In the genomic region with DNA sequence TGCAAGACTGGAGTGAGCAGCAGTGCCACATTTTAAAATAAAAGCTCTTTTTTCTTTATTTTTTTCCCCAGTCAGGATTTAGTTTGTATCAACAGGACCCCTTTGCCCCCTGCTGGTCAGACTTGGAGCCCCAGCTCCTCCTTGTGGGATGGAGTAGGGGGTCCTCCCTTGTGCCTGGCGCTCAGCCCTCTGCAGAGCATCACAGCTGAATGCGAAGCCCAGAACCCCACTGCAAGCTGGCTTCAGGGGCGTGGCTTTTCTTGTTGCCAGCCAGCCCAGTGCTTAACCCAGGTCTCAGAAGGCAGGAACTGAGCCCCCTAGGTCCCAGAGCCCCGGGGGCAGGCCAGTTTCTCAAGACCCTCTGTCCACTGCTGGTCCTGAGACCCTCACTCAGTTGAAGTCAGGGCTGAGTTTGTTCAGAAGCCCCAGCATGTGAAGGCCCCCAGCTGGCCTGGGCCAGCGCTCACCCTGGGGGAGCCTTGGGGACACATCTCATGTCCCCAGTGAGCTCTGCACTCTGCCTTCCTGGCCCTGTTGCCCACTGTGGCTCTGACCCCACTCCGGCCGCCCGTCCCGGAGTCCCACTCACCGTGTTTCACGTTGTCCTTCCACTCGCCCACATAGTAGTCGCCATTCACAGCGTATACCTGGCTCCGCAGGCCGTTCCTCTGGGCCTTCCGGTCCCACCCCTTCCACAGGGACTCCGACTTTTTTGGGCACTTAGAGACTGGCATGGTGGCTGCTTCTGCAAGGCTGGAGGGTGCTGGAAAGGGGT, we compare ENCODE assay signal across 8 cellular contexts. TPM values are rescaled to one million over a fixed set of nuclear protein-coding genes. Genes with fewer than 3 reads are reported as not detected.
DNase-seq lines count a peak whose midpoint lies in the region; ATAC-seq, FAIRE-seq and TF ChIP-seq lines count a peak whose summit lies in the region.

No MANE protein-coding gene starts in this region.

- no peaks in the 10 kb centered on the region for H3K27me3 Mint-ChIP-seq in activated naive CD8-positive, alpha-beta T cell treated with anti-CD3 and anti-CD28 coated beads for 36 hours

- H3K36me3 ChIP-seq in keratinocyte (ENCODE audit: control insufficient read depth in 2 of 2, extremely low read depth in 1 of 2, insufficient read depth in 2 of 2, low read length in 2 of 2) = no peaks in the 10 kb centered on the region

- H3K4me1 Mint-ChIP-seq in activated naive CD8-positive, alpha-beta T cell treated with anti-CD3 and anti-CD28 coated beads for 36 hours = peaks cover 51% of the 10 kb centered on the region

- H3K4me3 ChIP-seq in keratinocyte (ENCODE audit: control insufficient read depth in 2 of 3, extremely low read depth in 1 of 3, insufficient read depth in 2 of 3, low read depth in 1 of 3, low read length in 3 of 3) = no peak overlapping the region

- no peak overlapping the region for H3K4me3 Mint-ChIP-seq in activated naive CD8-positive, alpha-beta T cell treated with anti-CD3 and anti-CD28 coated beads for 36 hours

- TF ChIP-seq CTCF in RWPE1 (conservative IDR thresholded peaks at IDR 0.05; ENCODE audit: low read depth) (peak; percentile 48), keratinocyte (optimal IDR thresholded peaks at IDR 0.05 in 1 of 3, IDR thresholded peaks at IDR 0.05 in 1 of 3, conservative IDR thresholded peaks at IDR 0.05 in 1 of 3; ENCODE audit: extremely low read depth in 1 of 3, insufficient read depth in 2 of 3, low read length in 3 of 3) (peak; percentile 54 to 58 (median 58))

- peaks cover 11% of the 10 kb centered on the region for H3K36me3 Mint-ChIP-seq in activated naive CD8-positive, alpha-beta T cell treated with anti-CD3 and anti-CD28 coated beads for 36 hours

- POLR2A ChIA-PET in RWPE1 (lab: Yijun Ruan, JAX; ENCODE audit: low non-redundant PET) = no interaction called here

- peaks cover 16% of the 10 kb centered on the region for H3K4me1 ChIP-seq in keratinocyte (ENCODE audit: control insufficient read depth, extremely low read depth, insufficient read depth, low read length)

- H3K4me2 ChIP-seq in keratinocyte (ENCODE audit: control insufficient read depth, extremely low read depth, insufficient read depth, low read depth, low read length) = no peak overlapping the region

- CTCF ChIA-PET in RWPE1 (lab: Yijun Ruan, JAX) = interaction anchor here (0.5 to 1.5 kb wide), 18 partner anchors 9 to 196 kb away, joined by 3 to 15 read pairs (median 4); no protein-coding TSS in a partner anchor

- DNase-seq in NOMO-1 treated with DMSO at 0.1 percent for 48 hours (lab: John Stamatoyannopoulos, UW; ENCODE audit: unreplicated experiment) = peak; percentile 8
- no peak for DNase-seq in NOMO-1 treated with dmso at 0.1 percent for 144 hours (lab: John Stamatoyannopoulos, UW; ENCODE audit: unreplicated experiment)
- DNase-seq in RWPE1 (ENCODE audit: low spot score) = no peak
- DNase-seq in activated naive CD8-positive, alpha-beta T cell treated with anti-CD3 and anti-CD28 coated beads for 36 hours = peak; percentile 46
- DNase-seq in keratinocyte (ENCODE audit: low read depth, low spot score) = no peak
- peak; percentile 74 for DNase-seq in stimulated activated naive CD8-positive, alpha-beta T cell treated with anti-CD3 and anti-CD28 coated beads, Interleukin-15, Interleukin-2, amounts not matched to agents 100 U/mL and 50 U/mL, for 24 hours
- DNase-seq in COLO829 (ENCODE audit: low spot score) = no peak

- no peaks in the 10 kb centered on the region for H3K79me2 ChIP-seq in keratinocyte (ENCODE audit: control insufficient read depth, insufficient read depth, low read length)

- H3K9me1 ChIP-seq in keratinocyte (ENCODE audit: control insufficient read depth, extremely low read depth, insufficient read depth, low read length) = no peaks in the 10 kb centered on the region

- H3K27me3 ChIP-seq in keratinocyte (ENCODE audit: control insufficient read depth, extremely low read depth, insufficient read depth, low read length) = no peaks in the 10 kb centered on the region

- no peak for FAIRE-seq in keratinocyte (lab: Jason Lieb, UNC)

- H3K9me3 Mint-ChIP-seq in activated naive CD8-positive, alpha-beta T cell treated with anti-CD3 and anti-CD28 coated beads for 36 hours = no peaks in the 10 kb centered on the region

- dilution Hi-C loops in keratinocyte (cut with MboI; ENCODE audit: extremely low pct_ligation_motif_present, low sequenced_read_pairs) = no loop called here

- H3K27ac ChIP-seq in RWPE1 (no peak overlapping the region), keratinocyte (ENCODE audit: control insufficient read depth, insufficient read depth, low read length) (no peak overlapping the region)

- no peak overlapping the region for H3K27ac Mint-ChIP-seq in activated naive CD8-positive, alpha-beta T cell treated with anti-CD3 and anti-CD28 coated beads for 36 hours

- no peaks in the 10 kb centered on the region for H4K20me1 ChIP-seq in keratinocyte (ENCODE audit: control insufficient read depth, extremely low read depth, insufficient read depth, low read length)

- H2AFZ ChIP-seq in keratinocyte (ENCODE audit: control insufficient read depth, low read length) = peak overlapping the region; percentile 8

- ATAC-seq in stimulated activated naive CD8-positive, alpha-beta T cell treated with anti-CD3 and anti-CD28 coated beads, Interleukin-15, Interleukin-2, amounts not matched to agents 100 U/mL and 50 U/mL, for 24 hours = no peak
- no peak for ATAC-seq in HG02884 (IDR thresholded peaks at IDR 0.05; ENCODE audit: unreplicated experiment)

- no peaks in the 10 kb centered on the region for H3K9me3 ChIP-seq in keratinocyte (ENCODE audit: control insufficient read depth, low read depth, low read length)

- H3K9ac ChIP-seq in keratinocyte (ENCODE audit: control insufficient read depth, extremely low read depth, insufficient read depth, low read length) = no peak overlapping the region

RNA-seq across cellular contexts. Expression of a gene that starts 0.5 kb away (rescaled TPM):
- 1 to 10 TPM; 1.8 to 1.9 TPM for total RNA-seq in activated naive CD8-positive, alpha-beta T cell treated with anti-CD3 and anti-CD28 coated beads for 36 hours
- 0.30 to 0.59 TPM (median 0.57 TPM) in 3 replicates for polyA plus RNA-seq in keratinocyte
- polyA plus RNA-seq in keratinocyte (2011; ENCODE audit: low read depth) = 0.27 TPM
- 0.32 and 0.55 TPM in 2 replicates for polyA plus RNA-seq in keratinocyte (2011; cell fraction: cytosol; rRNA removed)
- 0.45 TPM in 2 replicates for polyA plus RNA-seq in keratinocyte (2011; cell fraction: nucleus; rRNA removed)
- polyA plus RNA-seq in keratinocyte (2012; ENCODE audit: low replicate concordance) = 0.80 and 0.89 TPM in 2 replicates
- polyA minus RNA-seq in keratinocyte = 0.16 TPM in 1 of 3 replicates, not detected in the others
- not detected for polyA minus RNA-seq in keratinocyte (2011; cell fraction: cytosol; rRNA and poly(A)+ RNA removed)
- polyA minus RNA-seq in keratinocyte (2011; cell fraction: nucleus; rRNA and poly(A)+ RNA removed) = not detected in 2 replicates

RNA-seq across cellular contexts. Expression of a gene that starts 42.6 kb away (rescaled TPM):
- 10 to 100 TPM; 44.0 to 44.4 TPM for total RNA-seq in activated naive CD8-positive, alpha-beta T cell treated with anti-CD3 and anti-CD28 coated beads for 36 hours
- polyA plus RNA-seq in keratinocyte = 17.1 to 29.4 TPM (median 26.4 TPM) in 3 replicates
- 2.9 TPM for polyA plus RNA-seq in keratinocyte (2011; ENCODE audit: low read depth)
- 31.1 and 63.8 TPM in 2 replicates for polyA plus RNA-seq in keratinocyte (2011; cell fraction: cytosol; rRNA removed)
- 14.4 and 25.0 TPM in 2 replicates for polyA plus RNA-seq in keratinocyte (2011; cell fraction: nucleus; rRNA removed)
- 18.7 and 40.0 TPM in 2 replicates for polyA plus RNA-seq in keratinocyte (2012; ENCODE audit: low replicate concordance)
- 24.1 to 41.4 TPM (median 25.1 TPM) in 3 replicates for polyA minus RNA-seq in keratinocyte
- polyA minus RNA-seq in keratinocyte (2011; cell fraction: cytosol; rRNA and poly(A)+ RNA removed) = 87.5 TPM
- polyA minus RNA-seq in keratinocyte (2011; cell fraction: nucleus; rRNA and poly(A)+ RNA removed) = 12.6 and 17.3 TPM in 2 replicates

RNA-seq across cellular contexts. Expression of a gene that starts 43.6 kb away (rescaled TPM):
- total RNA-seq in activated naive CD8-positive, alpha-beta T cell treated with anti-CD3 and anti-CD28 coated beads for 36 hours = 10 to 100 TPM; 14.5 to 15.2 TPM
- polyA plus RNA-seq in keratinocyte = 6.9 to 10.5 TPM (median 10.0 TPM) in 3 replicates
- 2.0 TPM for polyA plus RNA-seq in keratinocyte (2011; ENCODE audit: low read depth)
- 5.1 and 5.9 TPM in 2 replicates for polyA plus RNA-seq in keratinocyte (2011; cell fraction: cytosol; rRNA removed)
- 24.1 and 31.0 TPM in 2 replicates for polyA plus RNA-seq in keratinocyte (2011; cell fraction: nucleus; rRNA removed)
- 3.3 and 8.0 TPM in 2 replicates for polyA plus RNA-seq in keratinocyte (2012; ENCODE audit: low replicate concordance)
- 17.7 to 26.5 TPM (median 23.7 TPM) in 3 replicates for polyA minus RNA-seq in keratinocyte
- polyA minus RNA-seq in keratinocyte (2011; cell fraction: cytosol; rRNA and poly(A)+ RNA removed) = 13.0 TPM
- 14.1 and 17.2 TPM in 2 replicates for polyA minus RNA-seq in keratinocyte (2011; cell fraction: nucleus; rRNA and poly(A)+ RNA removed)

Comparison
In these comparisons a context has a peak if more than half of its experiments do, and no peak if none do; other contexts are left out.
1. DNase-seq: peak in NOMO-1 treated with DMSO at 0.1 percent for 48 hours (single experiment), activated naive CD8-positive, alpha-beta T cell treated with anti-CD3 and anti-CD28 coated beads for 36 hours (single experiment) and stimulated activated naive CD8-positive, alpha-beta T cell treated with anti-CD3 and anti-CD28 coated beads, Interleukin-15, Interleukin-2, amounts not matched to agents 100 U/mL and 50 U/mL, for 24 hours (single experiment); none in NOMO-1 treated with dmso at 0.1 percent for 144 hours (single experiment), RWPE1 (single experiment), keratinocyte (single experiment) and COLO829 (single experiment).